28 cellular contexts compared by ENCODE assay signal in the genomic region with DNA sequence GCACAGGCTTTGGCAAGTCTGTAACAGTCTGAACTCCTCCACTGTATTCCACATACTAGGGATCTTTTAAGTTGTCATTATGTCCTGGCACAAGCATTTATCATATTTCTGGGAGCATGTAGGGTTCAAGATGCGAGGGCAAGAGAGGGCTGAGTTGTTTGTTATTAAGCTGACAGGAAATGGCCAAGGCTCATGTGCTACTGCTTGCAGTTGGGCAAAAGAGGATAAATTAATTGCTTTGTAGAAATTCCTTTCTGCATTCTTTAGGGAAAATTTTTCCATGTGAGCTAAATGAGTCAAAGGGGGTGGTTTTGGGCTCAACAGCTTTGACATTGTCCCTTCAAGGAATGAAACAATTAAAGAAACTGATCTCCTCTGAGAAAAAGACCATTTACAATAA. TPM values are rescaled to one million over a fixed set of nuclear protein-coding genes. Genes with fewer than 3 reads are reported as not detected.
DNase-seq lines count a peak whose midpoint lies in the region; ATAC-seq and TF ChIP-seq lines count a peak whose summit lies in the region.
"Had no signal": no experiment of that assay in that cellular context is flagged by ENCODE, and none has a peak within 500 bp of the region (broad histone marks: within the 10 kb centered on the region; RNA-seq: fewer than 3 reads in every experiment).

No MANE protein-coding gene starts in this region.

- no peak for TF ChIP-seq CTCF in mesothelial cell of epicardium (IDR thresholded peaks at IDR 0.05; ENCODE audit: unreplicated experiment)
- no peak for TF ChIP-seq CTCF in WTC11 (IDR thresholded peaks at IDR 0.05)

- H3K27me3 ChIP-seq in MG63 = no peaks in the 10 kb centered on the region
- H3K27me3 ChIP-seq: cardiac muscle cell, colonic mucosa, esophagus squamous epithelium, gastroesophageal sphincter, transverse colon had no signal

- H3K9me3 Mint-ChIP-seq in mesothelial cell of epicardium (no peaks in the 10 kb centered on the region), WTC11 (no peaks in the 10 kb centered on the region)
- H3K9me3 Mint-ChIP-seq: activated naive CD4-positive, alpha-beta T cell treated with anti-CD3 and anti-CD28 coated beads, Interleukin-2, amount 50 U/mL, for 24 hours; activated T-helper 17 cell treated with anti-CD3 and anti-CD28 coated beads, Interleukin-2, amount 50 U/mL, for 72 hours; naive B cell had no signal

- H3K27me3 Mint-ChIP-seq in mesothelial cell of epicardium (ENCODE audit: low read depth) = no peaks in the 10 kb centered on the region
- H3K27me3 Mint-ChIP-seq in WTC11 (ENCODE audit: low read depth) = peaks cover 2% of the 10 kb centered on the region; the same call in 1 of the 2 replicates
- H3K27me3 Mint-ChIP-seq: activated naive CD4-positive, alpha-beta T cell treated with anti-CD3 and anti-CD28 coated beads, Interleukin-2, amount 50 U/mL, for 24 hours; activated T-helper 17 cell treated with anti-CD3 and anti-CD28 coated beads, Interleukin-2, amount 50 U/mL, for 72 hours; naive B cell had no signal

- no peak overlapping the region for H3K4me3 ChIP-seq in MG63
- H3K4me3 ChIP-seq: cardiac muscle cell, colonic mucosa, esophagus squamous epithelium, gastroesophageal sphincter, PC-9, transverse colon had no signal

- no peak for ATAC-seq in WTC11
- ATAC-seq: activated T-helper 17 cell treated with anti-CD3 and anti-CD28 coated beads, Interleukin-2, amount 50 U/mL, for 72 hours; gastroesophageal sphincter; left lobe of liver had no signal

- H3K4me1 Mint-ChIP-seq in mesothelial cell of epicardium (peaks cover 21% of the 10 kb centered on the region), WTC11 (peaks cover 19% of the 10 kb centered on the region)

- POLR2A ChIA-PET in WTC11 (lab: Charles Lee) = no interaction called here

- CTCF ChIA-PET in WTC11 (lab: Charles Lee) = no interaction called here

- no peaks in the 10 kb centered on the region for H3K36me3 ChIP-seq in MG63
- H3K36me3 ChIP-seq: cardiac muscle cell, colonic mucosa, esophagus squamous epithelium, gastroesophageal sphincter, transverse colon had no signal

- H3K9me3 ChIP-seq in MG63 = no peaks in the 10 kb centered on the region
- H3K9me3 ChIP-seq: colonic mucosa, esophagus squamous epithelium, gastroesophageal sphincter, transverse colon had no signal

- H3K36me3 Mint-ChIP-seq in mesothelial cell of epicardium (no peaks in the 10 kb centered on the region), WTC11 (no peaks in the 10 kb centered on the region)
- H3K36me3 Mint-ChIP-seq: activated naive CD4-positive, alpha-beta T cell treated with anti-CD3 and anti-CD28 coated beads, Interleukin-2, amount 50 U/mL, for 24 hours; CD4-positive, CD25-positive, alpha-beta regulatory T cell; naive B cell had no signal

- H3K27ac Mint-ChIP-seq in mesothelial cell of epicardium (peak overlapping the region; percentile 45), WTC11 (no peak overlapping the region)
- H3K27ac Mint-ChIP-seq: activated naive CD4-positive, alpha-beta T cell treated with anti-CD3 and anti-CD28 coated beads, Interleukin-2, amount 50 U/mL, for 24 hours; CD4-positive, CD25-positive, alpha-beta regulatory T cell had no signal

- H3K4me3 Mint-ChIP-seq in mesothelial cell of epicardium (no peak overlapping the region), WTC11 (no peak overlapping the region)
- H3K4me3 Mint-ChIP-seq: activated naive CD4-positive, alpha-beta T cell treated with anti-CD3 and anti-CD28 coated beads, Interleukin-2, amount 50 U/mL, for 24 hours; CD4-positive, CD25-positive, alpha-beta regulatory T cell; naive B cell had no signal

- DNase-seq in AG08395 (ENCODE audit: low spot score) (peak; percentile 13), COLO829 (ENCODE audit: low spot score) (peak; percentile 8), astrocyte of the hippocampus (ENCODE audit: low read depth, low spot score) (peak; percentile 7), mesothelial cell of epicardium (ENCODE audit: low spot score in 2 of 2, unreplicated experiment in 2 of 2) (no peak), MG63 (no peak), NCI-H1930 (lab: John Stamatoyannopoulos, UW) (no peak), WTC11 (ENCODE audit: low spot score) (no peak)
- DNase-seq: anterior cingulate cortex; CD4-positive, CD25-positive, alpha-beta regulatory T cell; colonic mucosa; esophagus squamous epithelium; hippocampal formation; naive B cell; NCI-H1105; NCI-H187 treated with DMSO at 0.1 percent for 48 hours; NCI-H526 treated with DMSO at 0.1 percent for 48 hours; occipital lobe; PC-9; SHP77; small intestine; stimulated activated CD4-positive, alpha-beta T cell treated with anti-CD3 and anti-CD28 coated beads, Interleukin-1b, Interleukin-23, amount 100 ng/mL, for 48 hours; T-helper 9 cell; transverse colon had no signal

TF ChIP-seq in WTC11, 78 proteins besides CTCF, POLR2A, EP300 and RAD21 (continues in another document):
- no peak for TF ChIP-seq ZNF416 (CRISPR knock-in tag; IDR thresholded peaks at IDR 0.05)
- TF ChIP-seq, protein P1, sequence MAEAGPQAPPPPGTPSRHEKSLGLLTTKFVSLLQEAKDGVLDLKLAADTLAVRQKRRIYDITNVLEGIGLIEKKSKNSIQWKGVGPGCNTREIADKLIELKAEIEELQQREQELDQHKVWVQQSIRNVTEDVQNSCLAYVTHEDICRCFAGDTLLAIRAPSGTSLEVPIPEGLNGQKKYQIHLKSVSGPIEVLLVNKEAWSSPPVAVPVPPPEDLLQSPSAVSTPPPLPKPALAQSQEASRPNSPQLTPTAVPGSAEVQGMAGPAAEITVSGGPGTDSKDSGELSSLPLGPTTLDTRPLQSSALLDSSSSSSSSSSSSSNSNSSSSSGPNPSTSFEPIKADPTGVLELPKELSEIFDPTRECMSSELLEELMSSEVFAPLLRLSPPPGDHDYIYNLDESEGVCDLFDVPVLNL (CRISPR knock-in tag; IDR thresholded peaks at IDR 0.05; ENCODE audit: borderline replicate concordance, low read depth) = no peak
- no peak for TF ChIP-seq MYBL2 (CRISPR knock-in tag; IDR thresholded peaks at IDR 0.05)
- TF ChIP-seq TEAD1 (CRISPR knock-in tag; IDR thresholded peaks at IDR 0.05) = no peak
- TF ChIP-seq ZNF532 (CRISPR knock-in tag; IDR thresholded peaks at IDR 0.05; ENCODE audit: borderline replicate concordance) = no peak
- TF ChIP-seq RELA (CRISPR knock-in tag; IDR thresholded peaks at IDR 0.05; ENCODE audit: borderline replicate concordance) = no peak
- no peak for TF ChIP-seq IRF1 (CRISPR knock-in tag; IDR thresholded peaks at IDR 0.05)
- TF ChIP-seq, protein P2, sequence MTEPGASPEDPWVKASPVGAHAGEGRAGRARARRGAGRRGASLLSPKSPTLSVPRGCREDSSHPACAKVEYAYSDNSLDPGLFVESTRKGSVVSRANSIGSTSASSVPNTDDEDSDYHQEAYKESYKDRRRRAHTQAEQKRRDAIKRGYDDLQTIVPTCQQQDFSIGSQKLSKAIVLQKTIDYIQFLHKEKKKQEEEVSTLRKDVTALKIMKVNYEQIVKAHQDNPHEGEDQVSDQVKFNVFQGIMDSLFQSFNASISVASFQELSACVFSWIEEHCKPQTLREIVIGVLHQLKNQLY (CRISPR knock-in tag; IDR thresholded peaks at IDR 0.05) = no peak
- no peak for TF ChIP-seq GRHL2 (CRISPR knock-in tag; IDR thresholded peaks at IDR 0.05; ENCODE audit: insufficient replicate concordance, severe bottlenecking)

RNA-seq across cellular contexts. Expression of gene DOCK8, which starts 35.4 kb away (rescaled TPM):
- total RNA-seq in mesothelial cell of epicardium (8.8 to 10.0 TPM (median 8.9 TPM) in 3 replicates), WTC11 (2021) (2.6 to 3.2 TPM (median 2.7 TPM) in 3 replicates)
- total RNA-seq in MG63 (2014; rRNA removed; shearing (Covaris generic); ENCODE audit: low replicate concordance) = 5.9 and 6.5 TPM in 2 replicates
- total RNA-seq: cardiac muscle cell had no signal

Comparison
In these comparisons a context has a peak if more than half of its experiments do, and no peak if none do; other contexts are left out.
1. DNase-seq: peak in AG08395 (single experiment), COLO829 (single experiment) and astrocyte of the hippocampus (single experiment); none in mesothelial cell of epicardium (0 of 2), MG63 (single experiment), NCI-H1930 (0 of 2) and WTC11 (single experiment).